ENCODE assay signal across 9 cellular contexts in the genomic region with DNA sequence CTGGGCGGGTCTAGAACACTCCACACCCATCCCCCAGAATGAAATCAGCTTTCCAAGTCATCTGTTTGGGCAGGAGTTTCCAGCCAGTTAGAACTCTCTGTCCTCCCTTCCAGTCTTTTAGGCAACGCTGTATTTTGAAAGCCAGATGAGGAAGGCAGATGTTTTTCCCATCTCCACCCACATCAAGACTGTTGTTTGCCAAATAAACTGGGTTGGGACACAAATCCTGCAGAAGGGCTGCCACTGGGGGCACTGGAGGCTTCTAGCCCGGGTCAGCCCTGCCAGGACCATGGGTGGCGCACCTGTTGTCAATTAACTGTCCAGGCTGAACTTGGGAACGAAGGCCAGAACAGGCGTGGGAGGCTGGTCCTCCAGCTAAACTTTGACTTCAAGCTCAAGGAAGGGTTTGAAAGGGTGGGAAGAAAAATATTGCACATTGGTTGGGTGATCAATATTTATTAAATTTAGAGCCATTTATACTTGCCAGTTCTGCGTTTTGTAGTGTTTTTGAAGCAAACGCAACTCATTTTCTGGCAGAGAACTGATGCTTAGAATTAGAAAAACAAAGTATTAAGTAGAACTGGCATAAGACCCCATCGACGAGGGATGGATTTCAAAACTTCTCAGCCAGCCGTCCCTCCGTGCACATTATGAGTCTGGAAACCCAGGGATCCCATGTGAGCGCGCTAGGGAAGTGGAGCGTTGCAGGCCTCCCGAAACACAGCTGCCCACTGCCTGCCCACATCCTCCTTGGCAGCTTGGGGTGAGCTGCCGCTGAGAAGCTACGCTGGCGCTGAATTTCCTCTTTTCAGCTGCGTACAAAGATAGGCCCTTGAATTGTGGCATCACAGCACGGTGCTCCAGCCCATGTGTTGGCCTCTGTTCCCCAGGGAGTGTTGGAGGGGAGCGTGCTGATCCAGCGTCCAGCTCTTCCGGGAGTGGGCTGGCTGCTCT.
DNase-seq lines count a peak whose midpoint lies in the region; ATAC-seq and TF ChIP-seq lines count a peak whose summit lies in the region.
"Had no signal": no experiment of that assay in that cellular context is flagged by ENCODE, and none has a peak within 500 bp of the region (broad histone marks: within the 10 kb centered on the region; RNA-seq: fewer than 3 reads in every experiment).

No MANE protein-coding gene starts in this region.

- TF ChIP-seq POLR2A in gastroesophageal sphincter (IDR thresholded peaks at IDR 0.05), result no peak

- 58 to 75% methylated on average over 6 to 13 of the region's 24 CpGs for WGBS in gastroesophageal sphincter (ENCODE audit: low coverage in 1 of 2), 2 donors

- H3K27ac Mint-ChIP-seq in HFFc6, result no peak overlapping the region

- H3K27ac ChIP-seq in RWPE2 (ENCODE audit: poor library complexity, severe bottlenecking) (no peak overlapping the region), gastroesophageal sphincter (peak overlapping the region in 3 of 4 donors; percentile 63 to 75 (median 70))

- H3K9me3 ChIP-seq in RWPE2 (ENCODE audit: severe bottlenecking), result no peaks in the 10 kb centered on the region
- no peaks in the 10 kb centered on the region for H3K9me3 ChIP-seq in gastroesophageal sphincter
- H3K9me3 ChIP-seq in skeletal muscle satellite cell (replicated peaks; ENCODE audit: low read length), result no peaks in the 10 kb centered on the region

- ATAC-seq in RWPE2 (ENCODE audit: low read depth) (no peak), gastroesophageal sphincter (peak; percentile 84)

- no peaks in the 10 kb centered on the region for H3K36me3 ChIP-seq in RWPE2 (ENCODE audit: low read depth)
- H3K36me3 ChIP-seq in gastroesophageal sphincter, result no peaks in the 10 kb centered on the region
- no peaks in the 10 kb centered on the region for H3K36me3 ChIP-seq in skeletal muscle satellite cell (ENCODE audit: insufficient read depth, low read length)

- H3K27me3 ChIP-seq in RWPE2 (ENCODE audit: insufficient read depth, poor library complexity, severe bottlenecking) (no peaks in the 10 kb centered on the region), gastroesophageal sphincter (no peaks in the 10 kb centered on the region), skeletal muscle satellite cell (ENCODE audit: control insufficient read depth, insufficient read depth, low read length) (no peaks in the 10 kb centered on the region)

- no peak overlapping the region for H3K9ac ChIP-seq in skeletal muscle satellite cell (ENCODE audit: low read depth, low read length)

- TF ChIP-seq EP300 in gastroesophageal sphincter (IDR thresholded peaks at IDR 0.05), result no peak

- H3K4me1 Mint-ChIP-seq in HFFc6 (ENCODE audit: low read depth), result peaks cover 7% of the 10 kb centered on the region; the same call in 1 of the 2 replicates

- peaks cover 14% of the 10 kb centered on the region for H3K27me3 Mint-ChIP-seq in HFFc6 (ENCODE audit: insufficient read depth)
- H3K27me3 Mint-ChIP-seq: central memory CD8-positive, alpha-beta T cell had no signal

- DNase-seq in GM12864 (ENCODE audit: low read depth) (no peak), HFFc6 (no peak), RWPE2 (ENCODE audit: low spot score) (no peak), dermis blood vessel endothelial cell (no peak), NCI-H774 (lab: John Stamatoyannopoulos, UW) (no peak), NCI-H1105 treated with DMSO at 0.1 percent for 48 hours (lab: John Stamatoyannopoulos, UW) (no peak)

- H3K36me3 Mint-ChIP-seq in HFFc6 (ENCODE audit: low read depth), result no peaks in the 10 kb centered on the region

- peaks cover under 1% of the 10 kb centered on the region; the same call in 1 of the 2 replicates for H3K9me3 Mint-ChIP-seq in HFFc6
- H3K9me3 Mint-ChIP-seq: central memory CD8-positive, alpha-beta T cell had no signal

- TF ChIP-seq CTCF in GM12864 (IDR thresholded peaks at IDR 0.05; ENCODE audit: low read depth, low read length, missing control alignments) (peak; percentile 39), HFFc6 (IDR thresholded peaks at IDR 0.05) (peak; percentile 11; the same call in 1 of the 2 replicates), RWPE2 (IDR thresholded peaks at IDR 0.05; ENCODE audit: poor library complexity, severe bottlenecking) (peak; percentile 8), gastroesophageal sphincter (IDR thresholded peaks at IDR 0.05) (peak in 3 of 4 experiments; percentile 23 to 42 (median 31))

- H3K4me2 ChIP-seq in skeletal muscle satellite cell (ENCODE audit: low read length), result peak overlapping the region; percentile 62

- H3K4me3 ChIP-seq in GM12864 (ENCODE audit: low read depth, low read length) (no peak overlapping the region; the same call in 1 of the 2 replicates), RWPE2 (ENCODE audit: severe bottlenecking) (no peak overlapping the region), gastroesophageal sphincter (no peak overlapping the region), skeletal muscle satellite cell (ENCODE audit: low read length) (no peak overlapping the region)

- H3K4me1 ChIP-seq in RWPE2 (ENCODE audit: insufficient read depth, poor library complexity, severe bottlenecking) (no peaks in the 10 kb centered on the region), gastroesophageal sphincter (peaks cover 0 to 59% (median 40%) of the 10 kb centered on the region in 3 donors), skeletal muscle satellite cell (ENCODE audit: control insufficient read depth, insufficient read depth, low read length) (peaks cover 26% of the 10 kb centered on the region)

- H3K4me3 Mint-ChIP-seq in HFFc6, result no peak overlapping the region
- H3K4me3 Mint-ChIP-seq: central memory CD8-positive, alpha-beta T cell had no signal
